1 cellular context compared by ENCODE assay signal in the genomic region with DNA sequence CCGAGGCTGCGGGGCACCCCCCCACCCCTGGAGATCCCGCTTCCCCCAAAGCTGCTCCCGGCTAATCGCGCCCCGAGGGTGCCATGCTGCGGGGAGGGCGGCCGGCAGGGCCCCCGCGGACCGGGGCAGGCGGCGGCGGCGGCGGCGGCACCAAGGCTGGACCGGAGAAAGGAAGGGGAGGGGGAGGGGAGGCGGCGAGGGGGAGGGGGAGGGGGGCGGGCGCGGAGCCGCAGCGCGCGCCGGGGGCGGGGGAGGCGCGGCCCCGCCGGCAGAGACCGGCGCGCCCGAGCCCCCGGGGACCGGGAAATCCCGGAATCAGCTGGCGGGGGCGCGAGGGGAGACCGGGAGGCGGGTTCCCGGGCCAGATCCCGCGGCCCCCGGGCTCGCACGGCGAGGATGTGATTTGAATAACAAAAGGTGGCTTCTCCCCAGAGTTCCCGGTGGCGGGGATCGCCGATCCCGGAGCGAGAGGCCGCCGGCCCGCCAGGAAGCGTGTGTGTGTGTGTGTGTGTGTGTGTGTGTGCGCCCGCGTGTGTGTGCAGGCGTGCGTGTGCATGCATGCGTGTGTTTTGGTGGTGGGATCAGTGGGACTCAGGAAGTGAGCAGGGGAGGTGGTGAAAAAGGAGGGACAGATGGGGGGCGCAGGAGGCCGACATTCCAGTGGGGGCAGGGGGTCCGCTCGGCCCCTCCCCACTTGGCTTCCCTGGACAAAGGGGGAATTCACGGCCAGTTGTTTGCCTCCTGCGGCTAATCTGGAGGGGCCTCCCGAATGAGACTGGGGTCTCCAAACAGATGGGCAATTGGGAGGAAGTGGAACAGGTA.
A peak's percentile ranks its signal among the peaks of the same experiment; 100 is the strongest.
TF ChIP-seq lines count a peak whose summit lies in the region.

No MANE protein-coding gene starts in this region.

TF ChIP-seq in HepG2, 621 proteins besides CTCF, POLR2A, EP300 and RAD21 (continued from another document):
- no peak for TF ChIP-seq TERF1 (CRISPR knock-in tag; IDR thresholded peaks at IDR 0.05)
- TF ChIP-seq ZNF432 (CRISPR knock-in tag; IDR thresholded peaks at IDR 0.05; ENCODE audit: borderline replicate concordance), result no peak
- no peak for TF ChIP-seq ZNF484 (CRISPR knock-in tag; IDR thresholded peaks at IDR 0.05; ENCODE audit: borderline replicate concordance, low read depth)
- TF ChIP-seq SSRP1 (CRISPR knock-in tag; IDR thresholded peaks at IDR 0.05), result no peak
- TF ChIP-seq AHDC1 (CRISPR knock-in tag; IDR thresholded peaks at IDR 0.05; ENCODE audit: borderline replicate concordance), result no peak
- TF ChIP-seq ZNF20 (CRISPR knock-in tag; IDR thresholded peaks at IDR 0.05), result no peak
- TF ChIP-seq, protein P1, sequence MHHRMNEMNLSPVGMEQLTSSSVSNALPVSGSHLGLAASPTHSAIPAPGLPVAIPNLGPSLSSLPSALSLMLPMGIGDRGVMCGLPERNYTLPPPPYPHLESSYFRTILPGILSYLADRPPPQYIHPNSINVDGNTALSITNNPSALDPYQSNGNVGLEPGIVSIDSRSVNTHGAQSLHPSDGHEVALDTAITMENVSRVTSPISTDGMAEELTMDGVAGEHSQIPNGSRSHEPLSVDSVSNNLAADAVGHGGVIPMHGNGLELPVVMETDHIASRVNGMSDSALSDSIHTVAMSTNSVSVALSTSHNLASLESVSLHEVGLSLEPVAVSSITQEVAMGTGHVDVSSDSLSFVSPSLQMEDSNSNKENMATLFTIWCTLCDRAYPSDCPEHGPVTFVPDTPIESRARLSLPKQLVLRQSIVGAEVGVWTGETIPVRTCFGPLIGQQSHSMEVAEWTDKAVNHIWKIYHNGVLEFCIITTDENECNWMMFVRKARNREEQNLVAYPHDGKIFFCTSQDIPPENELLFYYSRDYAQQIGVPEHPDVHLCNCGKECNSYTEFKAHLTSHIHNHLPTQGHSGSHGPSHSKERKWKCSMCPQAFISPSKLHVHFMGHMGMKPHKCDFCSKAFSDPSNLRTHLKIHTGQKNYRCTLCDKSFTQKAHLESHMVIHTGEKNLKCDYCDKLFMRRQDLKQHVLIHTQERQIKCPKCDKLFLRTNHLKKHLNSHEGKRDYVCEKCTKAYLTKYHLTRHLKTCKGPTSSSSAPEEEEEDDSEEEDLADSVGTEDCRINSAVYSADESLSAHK (CRISPR knock-in tag; IDR thresholded peaks at IDR 0.05; ENCODE audit: borderline replicate concordance), result no peak
- TF ChIP-seq ZNF263 (CRISPR knock-in tag; IDR thresholded peaks at IDR 0.05), result no peak
- TF ChIP-seq ZNF670 (CRISPR knock-in tag; IDR thresholded peaks at IDR 0.05; ENCODE audit: borderline replicate concordance), result no peak
- 0 out of 2 replicates have a peak, but pooled peaks have one; percentile 16 for TF ChIP-seq ZBTB14 (CRISPR knock-in tag; IDR thresholded peaks at IDR 0.05)
- TF ChIP-seq SAP130 (CRISPR knock-in tag; IDR thresholded peaks at IDR 0.05; ENCODE audit: low read depth), result 0 out of 2 replicates have a peak, but pooled peaks have one; percentile 12
- TF ChIP-seq TARDBP (CRISPR knock-in tag; IDR thresholded peaks at IDR 0.05), result no peak
- TF ChIP-seq, protein P2, sequence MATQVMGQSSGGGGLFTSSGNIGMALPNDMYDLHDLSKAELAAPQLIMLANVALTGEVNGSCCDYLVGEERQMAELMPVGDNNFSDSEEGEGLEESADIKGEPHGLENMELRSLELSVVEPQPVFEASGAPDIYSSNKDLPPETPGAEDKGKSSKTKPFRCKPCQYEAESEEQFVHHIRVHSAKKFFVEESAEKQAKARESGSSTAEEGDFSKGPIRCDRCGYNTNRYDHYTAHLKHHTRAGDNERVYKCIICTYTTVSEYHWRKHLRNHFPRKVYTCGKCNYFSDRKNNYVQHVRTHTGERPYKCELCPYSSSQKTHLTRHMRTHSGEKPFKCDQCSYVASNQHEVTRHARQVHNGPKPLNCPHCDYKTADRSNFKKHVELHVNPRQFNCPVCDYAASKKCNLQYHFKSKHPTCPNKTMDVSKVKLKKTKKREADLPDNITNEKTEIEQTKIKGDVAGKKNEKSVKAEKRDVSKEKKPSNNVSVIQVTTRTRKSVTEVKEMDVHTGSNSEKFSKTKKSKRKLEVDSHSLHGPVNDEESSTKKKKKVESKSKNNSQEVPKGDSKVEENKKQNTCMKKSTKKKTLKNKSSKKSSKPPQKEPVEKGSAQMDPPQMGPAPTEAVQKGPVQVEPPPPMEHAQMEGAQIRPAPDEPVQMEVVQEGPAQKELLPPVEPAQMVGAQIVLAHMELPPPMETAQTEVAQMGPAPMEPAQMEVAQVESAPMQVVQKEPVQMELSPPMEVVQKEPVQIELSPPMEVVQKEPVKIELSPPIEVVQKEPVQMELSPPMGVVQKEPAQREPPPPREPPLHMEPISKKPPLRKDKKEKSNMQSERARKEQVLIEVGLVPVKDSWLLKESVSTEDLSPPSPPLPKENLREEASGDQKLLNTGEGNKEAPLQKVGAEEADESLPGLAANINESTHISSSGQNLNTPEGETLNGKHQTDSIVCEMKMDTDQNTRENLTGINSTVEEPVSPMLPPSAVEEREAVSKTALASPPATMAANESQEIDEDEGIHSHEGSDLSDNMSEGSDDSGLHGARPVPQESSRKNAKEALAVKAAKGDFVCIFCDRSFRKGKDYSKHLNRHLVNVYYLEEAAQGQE (IDR thresholded peaks at IDR 0.05; ENCODE audit: borderline replicate concordance in 1 of 2, low read depth in 1 of 2, low read length in 2 of 2), result no peak
- no peak for TF ChIP-seq SMAD3 (CRISPR knock-in tag; IDR thresholded peaks at IDR 0.05)
- TF ChIP-seq KMT2A (CRISPR knock-in tag; IDR thresholded peaks at IDR 0.05), result no peak
- no peak for TF ChIP-seq KMT2B (CRISPR knock-in tag; IDR thresholded peaks at IDR 0.05)
- no peak for TF ChIP-seq AGO1 (IDR thresholded peaks at IDR 0.05; ENCODE audit: low read depth, low read length, poor library complexity, severe bottlenecking)
- no peak for TF ChIP-seq ZNF224 (CRISPR knock-in tag; IDR thresholded peaks at IDR 0.05)
- no peak for TF ChIP-seq DNMT3B (CRISPR knock-in tag; conservative IDR thresholded peaks at IDR 0.05)
